ENCODE assay signal across 1 cellular context in the genomic region with DNA sequence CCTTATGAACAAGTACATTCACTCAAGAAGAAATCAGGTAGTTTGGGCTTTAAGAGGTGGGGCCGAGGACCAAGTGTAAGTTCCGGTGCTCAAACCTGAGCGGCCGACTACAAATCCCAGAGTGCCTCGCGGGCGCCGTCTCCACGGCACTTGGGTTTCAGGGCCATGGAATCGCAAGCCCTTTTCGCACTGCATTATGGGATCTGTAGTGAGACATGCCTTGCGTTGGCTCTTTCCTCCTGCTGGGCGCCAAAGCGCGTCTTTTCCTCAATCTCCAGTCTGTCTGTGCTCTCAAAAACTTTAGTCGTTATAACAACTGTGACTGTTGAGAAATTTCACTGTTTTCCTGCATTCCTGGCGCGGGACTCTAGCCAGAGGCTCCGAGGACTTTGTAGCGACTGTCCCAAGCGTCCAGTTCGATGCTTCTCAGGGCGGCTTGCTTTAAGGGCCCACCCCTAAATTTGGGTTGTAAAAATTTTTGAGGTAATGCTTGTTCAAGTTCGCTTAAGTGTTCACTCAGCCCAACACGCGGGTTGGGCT.
A peak's percentile ranks its signal among the peaks of the same experiment; 100 is the strongest.
TF ChIP-seq lines count a peak whose summit lies in the region.

No MANE protein-coding gene starts in this region.

TF ChIP-seq in K562, 482 proteins besides CTCF, POLR2A, EP300 and RAD21 (continued from another document and continues in another):
- TF ChIP-seq, protein P1, sequence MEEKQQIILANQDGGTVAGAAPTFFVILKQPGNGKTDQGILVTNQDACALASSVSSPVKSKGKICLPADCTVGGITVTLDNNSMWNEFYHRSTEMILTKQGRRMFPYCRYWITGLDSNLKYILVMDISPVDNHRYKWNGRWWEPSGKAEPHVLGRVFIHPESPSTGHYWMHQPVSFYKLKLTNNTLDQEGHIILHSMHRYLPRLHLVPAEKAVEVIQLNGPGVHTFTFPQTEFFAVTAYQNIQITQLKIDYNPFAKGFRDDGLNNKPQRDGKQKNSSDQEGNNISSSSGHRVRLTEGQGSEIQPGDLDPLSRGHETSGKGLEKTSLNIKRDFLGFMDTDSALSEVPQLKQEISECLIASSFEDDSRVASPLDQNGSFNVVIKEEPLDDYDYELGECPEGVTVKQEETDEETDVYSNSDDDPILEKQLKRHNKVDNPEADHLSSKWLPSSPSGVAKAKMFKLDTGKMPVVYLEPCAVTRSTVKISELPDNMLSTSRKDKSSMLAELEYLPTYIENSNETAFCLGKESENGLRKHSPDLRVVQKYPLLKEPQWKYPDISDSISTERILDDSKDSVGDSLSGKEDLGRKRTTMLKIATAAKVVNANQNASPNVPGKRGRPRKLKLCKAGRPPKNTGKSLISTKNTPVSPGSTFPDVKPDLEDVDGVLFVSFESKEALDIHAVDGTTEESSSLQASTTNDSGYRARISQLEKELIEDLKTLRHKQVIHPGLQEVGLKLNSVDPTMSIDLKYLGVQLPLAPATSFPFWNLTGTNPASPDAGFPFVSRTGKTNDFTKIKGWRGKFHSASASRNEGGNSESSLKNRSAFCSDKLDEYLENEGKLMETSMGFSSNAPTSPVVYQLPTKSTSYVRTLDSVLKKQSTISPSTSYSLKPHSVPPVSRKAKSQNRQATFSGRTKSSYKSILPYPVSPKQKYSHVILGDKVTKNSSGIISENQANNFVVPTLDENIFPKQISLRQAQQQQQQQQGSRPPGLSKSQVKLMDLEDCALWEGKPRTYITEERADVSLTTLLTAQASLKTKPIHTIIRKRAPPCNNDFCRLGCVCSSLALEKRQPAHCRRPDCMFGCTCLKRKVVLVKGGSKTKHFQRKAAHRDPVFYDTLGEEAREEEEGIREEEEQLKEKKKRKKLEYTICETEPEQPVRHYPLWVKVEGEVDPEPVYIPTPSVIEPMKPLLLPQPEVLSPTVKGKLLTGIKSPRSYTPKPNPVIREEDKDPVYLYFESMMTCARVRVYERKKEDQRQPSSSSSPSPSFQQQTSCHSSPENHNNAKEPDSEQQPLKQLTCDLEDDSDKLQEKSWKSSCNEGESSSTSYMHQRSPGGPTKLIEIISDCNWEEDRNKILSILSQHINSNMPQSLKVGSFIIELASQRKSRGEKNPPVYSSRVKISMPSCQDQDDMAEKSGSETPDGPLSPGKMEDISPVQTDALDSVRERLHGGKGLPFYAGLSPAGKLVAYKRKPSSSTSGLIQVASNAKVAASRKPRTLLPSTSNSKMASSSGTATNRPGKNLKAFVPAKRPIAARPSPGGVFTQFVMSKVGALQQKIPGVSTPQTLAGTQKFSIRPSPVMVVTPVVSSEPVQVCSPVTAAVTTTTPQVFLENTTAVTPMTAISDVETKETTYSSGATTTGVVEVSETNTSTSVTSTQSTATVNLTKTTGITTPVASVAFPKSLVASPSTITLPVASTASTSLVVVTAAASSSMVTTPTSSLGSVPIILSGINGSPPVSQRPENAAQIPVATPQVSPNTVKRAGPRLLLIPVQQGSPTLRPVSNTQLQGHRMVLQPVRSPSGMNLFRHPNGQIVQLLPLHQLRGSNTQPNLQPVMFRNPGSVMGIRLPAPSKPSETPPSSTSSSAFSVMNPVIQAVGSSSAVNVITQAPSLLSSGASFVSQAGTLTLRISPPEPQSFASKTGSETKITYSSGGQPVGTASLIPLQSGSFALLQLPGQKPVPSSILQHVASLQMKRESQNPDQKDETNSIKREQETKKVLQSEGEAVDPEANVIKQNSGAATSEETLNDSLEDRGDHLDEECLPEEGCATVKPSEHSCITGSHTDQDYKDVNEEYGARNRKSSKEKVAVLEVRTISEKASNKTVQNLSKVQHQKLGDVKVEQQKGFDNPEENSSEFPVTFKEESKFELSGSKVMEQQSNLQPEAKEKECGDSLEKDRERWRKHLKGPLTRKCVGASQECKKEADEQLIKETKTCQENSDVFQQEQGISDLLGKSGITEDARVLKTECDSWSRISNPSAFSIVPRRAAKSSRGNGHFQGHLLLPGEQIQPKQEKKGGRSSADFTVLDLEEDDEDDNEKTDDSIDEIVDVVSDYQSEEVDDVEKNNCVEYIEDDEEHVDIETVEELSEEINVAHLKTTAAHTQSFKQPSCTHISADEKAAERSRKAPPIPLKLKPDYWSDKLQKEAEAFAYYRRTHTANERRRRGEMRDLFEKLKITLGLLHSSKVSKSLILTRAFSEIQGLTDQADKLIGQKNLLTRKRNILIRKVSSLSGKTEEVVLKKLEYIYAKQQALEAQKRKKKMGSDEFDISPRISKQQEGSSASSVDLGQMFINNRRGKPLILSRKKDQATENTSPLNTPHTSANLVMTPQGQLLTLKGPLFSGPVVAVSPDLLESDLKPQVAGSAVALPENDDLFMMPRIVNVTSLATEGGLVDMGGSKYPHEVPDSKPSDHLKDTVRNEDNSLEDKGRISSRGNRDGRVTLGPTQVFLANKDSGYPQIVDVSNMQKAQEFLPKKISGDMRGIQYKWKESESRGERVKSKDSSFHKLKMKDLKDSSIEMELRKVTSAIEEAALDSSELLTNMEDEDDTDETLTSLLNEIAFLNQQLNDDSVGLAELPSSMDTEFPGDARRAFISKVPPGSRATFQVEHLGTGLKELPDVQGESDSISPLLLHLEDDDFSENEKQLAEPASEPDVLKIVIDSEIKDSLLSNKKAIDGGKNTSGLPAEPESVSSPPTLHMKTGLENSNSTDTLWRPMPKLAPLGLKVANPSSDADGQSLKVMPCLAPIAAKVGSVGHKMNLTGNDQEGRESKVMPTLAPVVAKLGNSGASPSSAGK (IDR thresholded peaks at IDR 0.05) = no peak
- TF ChIP-seq U2AF1 (optimal IDR thresholded peaks at IDR 0.05; ENCODE audit: low read depth, low read length) (no peak), NRF1 (conservative IDR thresholded peaks at IDR 0.05 in 1 of 2, IDR thresholded peaks at IDR 0.05 in 1 of 2) (no peak), HDAC8 (tag; IDR thresholded peaks at IDR 0.05) (no peak), ZNF282 (CRISPR knock-in tag; IDR thresholded peaks at IDR 0.05) (no peak), ZNF586 (CRISPR knock-in tag; conservative IDR thresholded peaks at IDR 0.05) (no peak), TBP (optimal IDR thresholded peaks at IDR 0.05; ENCODE audit: low read depth, low read length) (peak; percentile 72), ZNF316 (IDR thresholded peaks at IDR 0.05) (no peak), NFIX (CRISPR knock-in tag; IDR thresholded peaks at IDR 0.05; ENCODE audit: low read depth) (no peak), PRPF4 (IDR thresholded peaks at IDR 0.05; ENCODE audit: insufficient read depth, low read depth, low read length, poor library complexity, severe bottlenecking) (no peak), KAT7 (CRISPR knock-in tag; IDR thresholded peaks at IDR 0.05; ENCODE audit: borderline replicate concordance) (no peak), HNRNPK (IDR thresholded peaks at IDR 0.05; ENCODE audit: low read depth, low read length, poor library complexity, severe bottlenecking) (no peak), RBM34 (IDR thresholded peaks at IDR 0.05; ENCODE audit: borderline replicate concordance, insufficient read depth, low read length) (no peak), RB1 (IDR thresholded peaks at IDR 0.05; ENCODE audit: low read depth) (peak; percentile 9; the same call in 1 of the 2 replicates), PPARD (CRISPR knock-in tag; IDR thresholded peaks at IDR 0.05) (no peak), VEZF1 (CRISPR knock-in tag; IDR thresholded peaks at IDR 0.05) (no peak; the same call in none of the 2 replicates), TARDBP (IDR thresholded peaks at IDR 0.05) (no peak), POU5F1 (IDR thresholded peaks at IDR 0.05; ENCODE audit: borderline replicate concordance, low read depth, low read length, partially characterized antibody) (no peak), ASH1L (IDR thresholded peaks at IDR 0.05; ENCODE audit: borderline replicate concordance, low read depth, partially characterized antibody) (no peak)
- TF ChIP-seq, protein P2, sequence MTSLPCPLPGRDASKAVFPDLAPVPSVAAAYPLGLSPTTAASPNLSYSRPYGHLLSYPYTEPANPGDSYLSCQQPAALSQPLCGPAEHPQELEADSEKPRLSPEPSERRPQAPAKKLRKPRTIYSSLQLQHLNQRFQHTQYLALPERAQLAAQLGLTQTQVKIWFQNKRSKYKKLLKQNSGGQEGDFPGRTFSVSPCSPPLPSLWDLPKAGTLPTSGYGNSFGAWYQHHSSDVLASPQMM (CRISPR knock-in tag; IDR thresholded peaks at IDR 0.05) = no peak
- TF ChIP-seq, protein P3, sequence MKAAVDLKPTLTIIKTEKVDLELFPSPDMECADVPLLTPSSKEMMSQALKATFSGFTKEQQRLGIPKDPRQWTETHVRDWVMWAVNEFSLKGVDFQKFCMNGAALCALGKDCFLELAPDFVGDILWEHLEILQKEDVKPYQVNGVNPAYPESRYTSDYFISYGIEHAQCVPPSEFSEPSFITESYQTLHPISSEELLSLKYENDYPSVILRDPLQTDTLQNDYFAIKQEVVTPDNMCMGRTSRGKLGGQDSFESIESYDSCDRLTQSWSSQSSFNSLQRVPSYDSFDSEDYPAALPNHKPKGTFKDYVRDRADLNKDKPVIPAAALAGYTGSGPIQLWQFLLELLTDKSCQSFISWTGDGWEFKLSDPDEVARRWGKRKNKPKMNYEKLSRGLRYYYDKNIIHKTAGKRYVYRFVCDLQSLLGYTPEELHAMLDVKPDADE (conservative IDR thresholded peaks at IDR 0.05; ENCODE audit: control insufficient read depth, low read depth, low read length) = peak; percentile 77; the same call in 1 of the 2 replicates
- TF ChIP-seq, protein P4, sequence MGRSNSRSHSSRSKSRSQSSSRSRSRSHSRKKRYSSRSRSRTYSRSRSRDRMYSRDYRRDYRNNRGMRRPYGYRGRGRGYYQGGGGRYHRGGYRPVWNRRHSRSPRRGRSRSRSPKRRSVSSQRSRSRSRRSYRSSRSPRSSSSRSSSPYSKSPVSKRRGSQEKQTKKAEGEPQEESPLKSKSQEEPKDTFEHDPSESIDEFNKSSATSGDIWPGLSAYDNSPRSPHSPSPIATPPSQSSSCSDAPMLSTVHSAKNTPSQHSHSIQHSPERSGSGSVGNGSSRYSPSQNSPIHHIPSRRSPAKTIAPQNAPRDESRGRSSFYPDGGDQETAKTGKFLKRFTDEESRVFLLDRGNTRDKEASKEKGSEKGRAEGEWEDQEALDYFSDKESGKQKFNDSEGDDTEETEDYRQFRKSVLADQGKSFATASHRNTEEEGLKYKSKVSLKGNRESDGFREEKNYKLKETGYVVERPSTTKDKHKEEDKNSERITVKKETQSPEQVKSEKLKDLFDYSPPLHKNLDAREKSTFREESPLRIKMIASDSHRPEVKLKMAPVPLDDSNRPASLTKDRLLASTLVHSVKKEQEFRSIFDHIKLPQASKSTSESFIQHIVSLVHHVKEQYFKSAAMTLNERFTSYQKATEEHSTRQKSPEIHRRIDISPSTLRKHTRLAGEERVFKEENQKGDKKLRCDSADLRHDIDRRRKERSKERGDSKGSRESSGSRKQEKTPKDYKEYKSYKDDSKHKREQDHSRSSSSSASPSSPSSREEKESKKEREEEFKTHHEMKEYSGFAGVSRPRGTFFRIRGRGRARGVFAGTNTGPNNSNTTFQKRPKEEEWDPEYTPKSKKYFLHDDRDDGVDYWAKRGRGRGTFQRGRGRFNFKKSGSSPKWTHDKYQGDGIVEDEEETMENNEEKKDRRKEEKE (IDR thresholded peaks at IDR 0.05; ENCODE audit: borderline replicate concordance in 1 of 2, control insufficient read depth in 1 of 2, low read depth in 2 of 2, low read length in 1 of 2) = no peak
- TF ChIP-seq, protein P5, sequence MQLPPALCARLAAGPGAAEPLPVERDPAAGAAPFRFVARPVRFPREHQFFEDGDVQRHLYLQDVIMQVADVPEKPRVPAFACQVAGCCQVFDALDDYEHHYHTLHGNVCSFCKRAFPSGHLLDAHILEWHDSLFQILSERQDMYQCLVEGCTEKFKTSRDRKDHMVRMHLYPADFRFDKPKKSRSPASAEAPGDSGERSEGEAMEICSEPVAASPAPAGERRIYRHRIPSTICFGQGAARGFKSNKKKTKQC (CRISPR knock-in tag; IDR thresholded peaks at IDR 0.05) = no peak
- TF ChIP-seq, protein P6, sequence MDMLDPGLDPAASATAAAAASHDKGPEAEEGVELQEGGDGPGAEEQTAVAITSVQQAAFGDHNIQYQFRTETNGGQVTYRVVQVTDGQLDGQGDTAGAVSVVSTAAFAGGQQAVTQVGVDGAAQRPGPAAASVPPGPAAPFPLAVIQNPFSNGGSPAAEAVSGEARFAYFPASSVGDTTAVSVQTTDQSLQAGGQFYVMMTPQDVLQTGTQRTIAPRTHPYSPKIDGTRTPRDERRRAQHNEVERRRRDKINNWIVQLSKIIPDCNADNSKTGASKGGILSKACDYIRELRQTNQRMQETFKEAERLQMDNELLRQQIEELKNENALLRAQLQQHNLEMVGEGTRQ (CRISPR knock-in tag; IDR thresholded peaks at IDR 0.05) = no peak
- TF ChIP-seq, protein P7, sequence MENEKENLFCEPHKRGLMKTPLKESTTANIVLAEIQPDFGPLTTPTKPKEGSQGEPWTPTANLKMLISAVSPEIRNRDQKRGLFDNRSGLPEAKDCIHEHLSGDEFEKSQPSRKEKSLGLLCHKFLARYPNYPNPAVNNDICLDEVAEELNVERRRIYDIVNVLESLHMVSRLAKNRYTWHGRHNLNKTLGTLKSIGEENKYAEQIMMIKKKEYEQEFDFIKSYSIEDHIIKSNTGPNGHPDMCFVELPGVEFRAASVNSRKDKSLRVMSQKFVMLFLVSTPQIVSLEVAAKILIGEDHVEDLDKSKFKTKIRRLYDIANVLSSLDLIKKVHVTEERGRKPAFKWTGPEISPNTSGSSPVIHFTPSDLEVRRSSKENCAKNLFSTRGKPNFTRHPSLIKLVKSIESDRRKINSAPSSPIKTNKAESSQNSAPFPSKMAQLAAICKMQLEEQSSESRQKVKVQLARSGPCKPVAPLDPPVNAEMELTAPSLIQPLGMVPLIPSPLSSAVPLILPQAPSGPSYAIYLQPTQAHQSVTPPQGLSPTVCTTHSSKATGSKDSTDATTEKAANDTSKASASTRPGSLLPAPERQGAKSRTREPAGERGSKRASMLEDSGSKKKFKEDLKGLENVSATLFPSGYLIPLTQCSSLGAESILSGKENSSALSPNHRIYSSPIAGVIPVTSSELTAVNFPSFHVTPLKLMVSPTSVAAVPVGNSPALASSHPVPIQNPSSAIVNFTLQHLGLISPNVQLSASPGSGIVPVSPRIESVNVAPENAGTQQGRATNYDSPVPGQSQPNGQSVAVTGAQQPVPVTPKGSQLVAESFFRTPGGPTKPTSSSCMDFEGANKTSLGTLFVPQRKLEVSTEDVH (IDR thresholded peaks at IDR 0.05; ENCODE audit: low read depth, partially characterized antibody) = no peak
- TF ChIP-seq, protein P8, sequence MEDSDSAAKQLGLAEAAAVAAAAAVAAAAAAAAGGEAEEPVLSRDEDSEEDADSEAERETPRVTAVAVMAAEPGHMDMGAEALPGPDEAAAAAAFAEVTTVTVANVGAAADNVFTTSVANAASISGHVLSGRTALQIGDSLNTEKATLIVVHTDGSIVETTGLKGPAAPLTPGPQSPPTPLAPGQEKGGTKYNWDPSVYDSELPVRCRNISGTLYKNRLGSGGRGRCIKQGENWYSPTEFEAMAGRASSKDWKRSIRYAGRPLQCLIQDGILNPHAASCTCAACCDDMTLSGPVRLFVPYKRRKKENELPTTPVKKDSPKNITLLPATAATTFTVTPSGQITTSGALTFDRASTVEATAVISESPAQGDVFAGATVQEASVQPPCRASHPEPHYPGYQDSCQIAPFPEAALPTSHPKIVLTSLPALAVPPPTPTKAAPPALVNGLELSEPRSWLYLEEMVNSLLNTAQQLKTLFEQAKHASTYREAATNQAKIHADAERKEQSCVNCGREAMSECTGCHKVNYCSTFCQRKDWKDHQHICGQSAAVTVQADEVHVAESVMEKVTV (CRISPR knock-in tag; IDR thresholded peaks at IDR 0.05) = no peak
